20 cellular contexts compared by ENCODE assay signal in genomic region chr16:890217-890616, GRCh38.
"Had no signal": no experiment of that assay in that cellular context is flagged by ENCODE, and none has a peak within 500 bp of the region (broad histone marks: within the 10 kb centered on the region; RNA-seq: fewer than 3 reads in every experiment).

No MANE protein-coding gene starts in this region.

- H3K4me3 ChIP-seq: body of pancreas, pancreas, right lobe of liver, suprapubic skin, tibial nerve had no signal

- DNase-seq: activated CD4-positive, alpha-beta T cell treated with anti-CD3 and anti-CD28 coated beads, Interleukin-2, amount 10 ng/mL, durations not matched to agents 24 days and 14 days; activated CD8-positive, alpha-beta T cell treated with anti-CD3 and anti-CD28 coated beads, Interleukin-2, amount 10 ng/mL, durations not matched to agents 7 days and 5 days; activated gamma-delta T cell; activated naive CD4-positive, alpha-beta T cell treated with anti-CD3 and anti-CD28 coated beads, Interleukin-2, amount 50 U/mL, for 16 hours; body of pancreas; central memory CD4-positive, alpha-beta T cell; dermis blood vessel endothelial cell; effector CD8-positive, alpha-beta T cell; foreskin keratinocyte; hippocampal formation; right lobe of liver; small intestine; stimulated activated CD4-positive, alpha-beta T cell treated with anti-CD3 and anti-CD28 coated beads, Interleukin-2, amount 100 ng/mL, for 24 hours; stimulated activated naive CD8-positive, alpha-beta T cell treated with anti-CD3 and anti-CD28 coated beads, Interleukin-15, amount 100 ng/mL, for 72 hours; T-helper 17 cell had no signal

- H3K9me3 ChIP-seq: body of pancreas, pancreas, right lobe of liver, suprapubic skin had no signal

- ATAC-seq: activated CD4-positive, CD25-positive, alpha-beta regulatory T cell treated with anti-CD3 and anti-CD28 coated beads, Interleukin-2, amount 50 U/mL, for 24 hours; activated CD8-positive, alpha-beta T cell treated with anti-CD3 and anti-CD28 coated beads, Interleukin-2, amount 10 ng/mL, durations not matched to agents 7 days and 5 days; body of pancreas; foreskin keratinocyte; pancreas; right lobe of liver; stimulated activated effector memory CD8-positive, alpha-beta T cell treated with anti-CD3 and anti-CD28 coated beads, Interleukin-12 subunit alpha, Interleukin-12 subunit beta, amount 100 ng/mL, for 72 hours; stimulated activated naive CD8-positive, alpha-beta T cell treated with anti-CD3 and anti-CD28 coated beads, Interleukin-15, amount 100 ng/mL, for 72 hours; T-helper 17 cell had no signal

- H3K27ac ChIP-seq: body of pancreas, foreskin keratinocyte, pancreas, right lobe of liver, suprapubic skin, tibial nerve had no signal

- H3K27me3 ChIP-seq: body of pancreas, pancreas, right lobe of liver, suprapubic skin, tibial nerve had no signal

- H3K36me3 ChIP-seq: pancreas, right lobe of liver had no signal

- H3K4me1 ChIP-seq: body of pancreas, foreskin keratinocyte, pancreas, right lobe of liver had no signal
